16 cellular contexts compared by ENCODE assay signal in genomic region chr17:5422505-5422904, GRCh38. TPM values are rescaled to one million over a fixed set of nuclear protein-coding genes. Genes with fewer than 3 reads are reported as not detected.
A peak's percentile ranks its signal among the peaks of the same experiment; 100 is the strongest.
DNase-seq lines count a peak whose midpoint lies in the region; ATAC-seq and TF ChIP-seq lines count a peak whose summit lies in the region.
"Had no signal": no experiment of that assay in that cellular context is flagged by ENCODE, and none has a peak within 500 bp of the region (broad histone marks: within the 10 kb centered on the region; RNA-seq: fewer than 3 reads in every experiment).

No MANE protein-coding gene starts in this region.

- H3K9me3 Mint-ChIP-seq in activated naive CD8-positive, alpha-beta T cell treated with anti-CD3 and anti-CD28 coated beads, Interleukin-2, amount 50 U/mL, for 24 hours, result no peaks in the 10 kb centered on the region
- H3K9me3 Mint-ChIP-seq: stimulated activated naive CD8-positive, alpha-beta T cell treated with anti-CD3 and anti-CD28 coated beads, Interleukin-15, amount 100 ng/mL, for 72 hours had no signal

- 92 to 93% methylated on average over 2 of the region's 2 CpGs for WGBS in sigmoid colon, 2 donors

- H3K36me3 Mint-ChIP-seq in activated naive CD8-positive, alpha-beta T cell treated with anti-CD3 and anti-CD28 coated beads, Interleukin-2, amount 50 U/mL, for 24 hours (ENCODE audit: low read depth), result peaks cover 45% of the 10 kb centered on the region

- H3K4me3 ChIP-seq in ACC112 (ENCODE audit: low read depth, low read length) (peak overlapping the region; percentile 20), foreskin fibroblast (ENCODE audit: low read depth in 1 of 2, low read length in 2 of 2) (no peak overlapping the region), sigmoid colon (no peak overlapping the region)
- H3K4me3 ChIP-seq: SJSA1 had no signal

- H3K36me3 ChIP-seq in ACC112 (ENCODE audit: insufficient read depth, low read length) (peaks cover 23% of the 10 kb centered on the region), sigmoid colon (peaks cover 8 to 63% (median 27%) of the 10 kb centered on the region in 4 donors)

- H2AFZ ChIP-seq in ACC112 (ENCODE audit: low read length, unreplicated experiment), result no peak overlapping the region

- peaks cover 50% of the 10 kb centered on the region for H3K4me1 Mint-ChIP-seq in activated naive CD8-positive, alpha-beta T cell treated with anti-CD3 and anti-CD28 coated beads, Interleukin-2, amount 50 U/mL, for 24 hours

- H3K27me3 Mint-ChIP-seq in activated naive CD8-positive, alpha-beta T cell treated with anti-CD3 and anti-CD28 coated beads, Interleukin-2, amount 50 U/mL, for 24 hours, result peaks cover 5% of the 10 kb centered on the region
- H3K27me3 Mint-ChIP-seq: stimulated activated naive CD8-positive, alpha-beta T cell treated with anti-CD3 and anti-CD28 coated beads, Interleukin-15, amount 100 ng/mL, for 72 hours had no signal

- no peak for ATAC-seq in activated naive CD8-positive, alpha-beta T cell treated with anti-CD3 and anti-CD28 coated beads, Interleukin-2, amount 50 U/mL, for 24 hours
- ATAC-seq: stimulated activated naive CD8-positive, alpha-beta T cell treated with anti-CD3 and anti-CD28 coated beads, Interleukin-15, amount 100 ng/mL, for 72 hours had no signal

- peaks cover 32% of the 10 kb centered on the region for H3K79me2 ChIP-seq in ACC112 (ENCODE audit: control insufficient read depth, insufficient read depth, low read length, unreplicated experiment)

- no peak overlapping the region for H3K27ac ChIP-seq in ACC112 (ENCODE audit: low read depth, low read length)
- no peak overlapping the region for H3K27ac ChIP-seq in sigmoid colon
- H3K27ac ChIP-seq: SJSA1 had no signal

- peaks cover 24% of the 10 kb centered on the region for H3K4me1 ChIP-seq in ACC112 (ENCODE audit: control insufficient read depth, insufficient read depth, low read length, unreplicated experiment)
- peaks cover 0 to 24% (median 23%) of the 10 kb centered on the region in 4 donors for H3K4me1 ChIP-seq in sigmoid colon

- TF ChIP-seq POLR2A in sigmoid colon (IDR thresholded peaks at IDR 0.05), result no peak

- no peak for TF ChIP-seq CTCF in foreskin fibroblast (IDR thresholded peaks at IDR 0.05; ENCODE audit: low read depth, low read length)
- no peak for TF ChIP-seq CTCF in sigmoid colon (IDR thresholded peaks at IDR 0.05)

- no peak overlapping the region for H3K27ac Mint-ChIP-seq in activated naive CD8-positive, alpha-beta T cell treated with anti-CD3 and anti-CD28 coated beads, Interleukin-2, amount 50 U/mL, for 24 hours

- H3K27me3 ChIP-seq in ACC112 (ENCODE audit: insufficient read depth, low read length) (no peaks in the 10 kb centered on the region), sigmoid colon (no peaks in the 10 kb centered on the region)
- H3K27me3 ChIP-seq: SJSA1 had no signal

- H3K4me3 Mint-ChIP-seq in activated naive CD8-positive, alpha-beta T cell treated with anti-CD3 and anti-CD28 coated beads, Interleukin-2, amount 50 U/mL, for 24 hours, result peak overlapping the region; percentile 5

- intact Hi-C loops in sigmoid colon (cut with DNase I), result no loop called here

- no peak for TF ChIP-seq EP300 in sigmoid colon (IDR thresholded peaks at IDR 0.05)

- DNase-seq in HCEC 1CT (peak; percentile 84), foreskin fibroblast (peak; percentile 68 to 87), NOMO-1 (lab: John Stamatoyannopoulos, UW; ENCODE audit: unreplicated experiment in 2 of 2) (no peak), sigmoid colon (no peak), UCSD-AML1 (lab: John Stamatoyannopoulos, UW; ENCODE audit: unreplicated experiment) (no peak), GM19238 (ENCODE audit: insufficient read length, low spot score) (no peak)
- no peak for DNase-seq in activated naive CD8-positive, alpha-beta T cell treated with anti-CD3 and anti-CD28 coated beads, Interleukin-2, amount 50 U/mL, for 24 hours
- DNase-seq: activated CD4-positive, alpha-beta T cell treated with anti-CD3 and anti-CD28 coated beads, Interleukin-2, amount 50 U/mL, for 1 hour; C1 segment of cervical spinal cord; kidney; NCI-H524; nucleus accumbens; stimulated activated CD4-positive, alpha-beta T cell treated with anti-CD3 and anti-CD28 coated beads, Interleukin-2, amount 100 ng/mL, for 48 hours; stimulated activated naive CD8-positive, alpha-beta T cell treated with anti-CD3 and anti-CD28 coated beads, Interleukin-15, amount 100 ng/mL, for 72 hours had no signal

- no peaks in the 10 kb centered on the region for H3K9me3 ChIP-seq in sigmoid colon
- H3K9me3 ChIP-seq: SJSA1 had no signal

RNA-seq across cellular contexts. Expression of gene RPAIN, which starts 2.5 kb away (rescaled TPM):
- total RNA-seq in sigmoid colon, result 10 to 100 TPM; 37.8 to 53.8 (median 47.1) TPM
- 10 to 100 TPM; 21.3 to 32.9 (median 31.8) TPM for polyA plus RNA-seq in sigmoid colon

RNA-seq across cellular contexts. Expression of gene NUP88, which starts 3.0 kb away (rescaled TPM):
- total RNA-seq in sigmoid colon, result 10 to 100 TPM; 53.6 to 68.3 (median 63.1) TPM
- polyA plus RNA-seq in sigmoid colon, result 10 to 100 TPM; 39.1 to 82.9 (median 58.3) TPM

RNA-seq across cellular contexts. Expression of gene C1QBP, which starts 16.4 kb away (rescaled TPM):
- total RNA-seq in sigmoid colon, result 10 to 100 TPM; 59.8 to 99.9 (median 85.3) TPM
- polyA plus RNA-seq in sigmoid colon, result 100 to 1,000 TPM in 2 of 3 donors, 10 to 100 TPM in 1; 94.3 to 204 (median 154) TPM

RNA-seq across cellular contexts. Expression of gene DHX33, which starts 46.3 kb away (rescaled TPM):
- 1 to 10 TPM; 7.1 to 9.8 (median 8.4) TPM for total RNA-seq in sigmoid colon
- polyA plus RNA-seq in sigmoid colon, result 1 to 10 TPM; 2.3 to 8.3 (median 3.0) TPM

Comparison
In these comparisons a context has a peak if more than half of its experiments do, and no peak if none do; other contexts are left out.
1. DNase-seq: peak in HCEC 1CT (single experiment) and foreskin fibroblast (2 of 2); none in activated naive CD8-positive, alpha-beta T cell treated with anti-CD3 and anti-CD28 coated beads, Interleukin-2, amount 50 U/mL, for 24 hours (single experiment), NOMO-1 (0 of 2), sigmoid colon (single experiment), UCSD-AML1 (single experiment) and GM19238 (single experiment).